Comparison of ENCODE assay signal across 1 cellular context in the genomic region with DNA sequence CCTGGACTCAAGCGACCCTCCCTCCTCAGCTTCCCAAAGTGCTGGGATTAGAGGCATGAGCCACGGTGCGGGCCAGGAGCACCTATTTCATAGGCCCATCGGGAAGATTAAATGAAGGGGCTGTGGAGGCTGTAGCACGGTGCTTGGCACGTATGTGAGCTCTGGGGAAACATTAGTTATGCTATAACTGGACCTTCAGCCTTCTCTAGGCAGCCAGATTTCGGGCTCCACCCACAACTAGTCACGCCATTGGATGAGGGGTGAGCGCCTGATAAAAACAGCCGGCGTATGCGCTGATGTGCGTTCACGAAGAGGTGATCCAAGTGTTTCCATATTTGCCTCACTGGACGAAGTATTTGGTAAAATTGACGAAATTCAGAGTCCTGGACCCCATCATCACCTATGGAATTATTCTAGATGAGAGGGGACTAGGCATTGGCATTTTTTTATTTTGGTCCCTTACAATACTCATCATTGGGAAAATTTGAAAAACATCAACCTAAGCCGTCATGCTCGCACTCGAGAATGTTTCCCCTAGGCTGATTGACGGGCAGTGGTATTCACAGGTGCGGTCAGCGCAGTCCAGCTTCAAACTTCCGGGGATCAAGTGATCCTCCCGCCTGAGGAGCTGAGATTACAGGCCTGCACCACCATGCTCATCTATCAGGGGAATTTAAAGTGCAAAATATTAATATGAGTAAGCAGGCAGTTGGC.
A peak's percentile ranks its signal among the peaks of the same experiment; 100 is the strongest.
TF ChIP-seq lines count a peak whose summit lies in the region.

No MANE protein-coding gene starts in this region.

TF ChIP-seq in K562, 482 proteins besides CTCF, POLR2A, EP300 and RAD21 (continues in another document):
- TF ChIP-seq SMARCA4 (IDR thresholded peaks at IDR 0.05): no peak
- no peak for TF ChIP-seq CHCHD3 (CRISPR knock-in tag; IDR thresholded peaks at IDR 0.05)
- no peak for TF ChIP-seq SAFB2 (IDR thresholded peaks at IDR 0.05; ENCODE audit: borderline replicate concordance, low read depth, low read length, severe bottlenecking)
- TF ChIP-seq ZFX (CRISPR knock-in tag; IDR thresholded peaks at IDR 0.05): 0 out of 2 replicates have a peak, but pooled peaks have one; percentile 25
- TF ChIP-seq, protein P1, sequence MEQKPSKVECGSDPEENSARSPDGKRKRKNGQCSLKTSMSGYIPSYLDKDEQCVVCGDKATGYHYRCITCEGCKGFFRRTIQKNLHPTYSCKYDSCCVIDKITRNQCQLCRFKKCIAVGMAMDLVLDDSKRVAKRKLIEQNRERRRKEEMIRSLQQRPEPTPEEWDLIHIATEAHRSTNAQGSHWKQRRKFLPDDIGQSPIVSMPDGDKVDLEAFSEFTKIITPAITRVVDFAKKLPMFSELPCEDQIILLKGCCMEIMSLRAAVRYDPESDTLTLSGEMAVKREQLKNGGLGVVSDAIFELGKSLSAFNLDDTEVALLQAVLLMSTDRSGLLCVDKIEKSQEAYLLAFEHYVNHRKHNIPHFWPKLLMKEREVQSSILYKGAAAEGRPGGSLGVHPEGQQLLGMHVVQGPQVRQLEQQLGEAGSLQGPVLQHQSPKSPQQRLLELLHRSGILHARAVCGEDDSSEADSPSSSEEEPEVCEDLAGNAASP (IDR thresholded peaks at IDR 0.05): no peak
- TF ChIP-seq HNRNPK (IDR thresholded peaks at IDR 0.05; ENCODE audit: low read depth, low read length, poor library complexity, severe bottlenecking): no peak
- TF ChIP-seq ZKSCAN8 (CRISPR knock-in tag; IDR thresholded peaks at IDR 0.05): no peak
- no peak for TF ChIP-seq NR2C1 (IDR thresholded peaks at IDR 0.05)
- TF ChIP-seq NR2C1 (tag; IDR thresholded peaks at IDR 0.05): no peak
- TF ChIP-seq, protein P2, sequence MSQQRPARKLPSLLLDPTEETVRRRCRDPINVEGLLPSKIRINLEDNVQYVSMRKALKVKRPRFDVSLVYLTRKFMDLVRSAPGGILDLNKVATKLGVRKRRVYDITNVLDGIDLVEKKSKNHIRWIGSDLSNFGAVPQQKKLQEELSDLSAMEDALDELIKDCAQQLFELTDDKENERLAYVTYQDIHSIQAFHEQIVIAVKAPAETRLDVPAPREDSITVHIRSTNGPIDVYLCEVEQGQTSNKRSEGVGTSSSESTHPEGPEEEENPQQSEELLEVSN (IDR thresholded peaks at IDR 0.05; ENCODE audit: borderline replicate concordance in 1 of 2, extremely low read depth in 1 of 2, insufficient read depth in 1 of 2, insufficient read length in 1 of 2, low read depth in 1 of 2, low read length in 1 of 2, poor library complexity in 1 of 2, severe bottlenecking in 1 of 2): peak in 1 of 2 experiments; percentile 39
- TF ChIP-seq GABPA (tag; conservative IDR thresholded peaks at IDR 0.05; ENCODE audit: low read depth): peak; percentile 41; the same call in 1 of the 2 replicates
- peak; percentile 49; the same call in 1 of the 2 replicates for TF ChIP-seq ETV5 (CRISPR knock-in tag; IDR thresholded peaks at IDR 0.05; ENCODE audit: low read depth)
- TF ChIP-seq CC2D1A (IDR thresholded peaks at IDR 0.05): peak; percentile 91
- peak; percentile 24; the same call in 1 of the 2 replicates for TF ChIP-seq CREM (IDR thresholded peaks at IDR 0.05; ENCODE audit: low read depth)
- TF ChIP-seq IRF2 (CRISPR knock-in tag; IDR thresholded peaks at IDR 0.05): no peak
- TF ChIP-seq YY1 (IDR thresholded peaks at IDR 0.05; ENCODE audit: borderline replicate concordance in 1 of 3, control insufficient read depth in 1 of 3, extremely low read depth in 1 of 3, insufficient read depth in 3 of 3, insufficient read length in 1 of 3, insufficient replicate concordance in 2 of 3, low read depth in 1 of 3, low read length in 2 of 3): no peak
- peak; percentile 57 for TF ChIP-seq ZEB2 (IDR thresholded peaks at IDR 0.05)
- no peak for TF ChIP-seq RB1 (IDR thresholded peaks at IDR 0.05; ENCODE audit: low read depth)
- TF ChIP-seq ETV1 (tag; conservative IDR thresholded peaks at IDR 0.05; ENCODE audit: low read depth): peak; percentile 71
- no peak for TF ChIP-seq GABPB2 (CRISPR knock-in tag; conservative IDR thresholded peaks at IDR 0.05)
- no peak for TF ChIP-seq FOS (IDR thresholded peaks at IDR 0.05; ENCODE audit: extremely low read depth, insufficient read length)
- no peak for TF ChIP-seq ZNF551 (CRISPR knock-in tag; IDR thresholded peaks at IDR 0.05)
- TF ChIP-seq ZBTB1 (CRISPR knock-in tag; IDR thresholded peaks at IDR 0.05; ENCODE audit: borderline replicate concordance, low read depth): no peak
- TF ChIP-seq TOE1 (IDR thresholded peaks at IDR 0.05; ENCODE audit: borderline replicate concordance): no peak
- no peak for TF ChIP-seq TOE1 (CRISPR knock-in tag; IDR thresholded peaks at IDR 0.05; ENCODE audit: borderline replicate concordance, low read depth)
- no peak for TF ChIP-seq CHD2 (IDR thresholded peaks at IDR 0.05; ENCODE audit: low read depth, low read length)
- TF ChIP-seq SRF (CRISPR knock-in tag; IDR thresholded peaks at IDR 0.05): no peak
- no peak for TF ChIP-seq KAT7 (CRISPR knock-in tag; IDR thresholded peaks at IDR 0.05; ENCODE audit: borderline replicate concordance)
- no peak for TF ChIP-seq SMARCC2 (IDR thresholded peaks at IDR 0.05; ENCODE audit: low read depth)
- peak; percentile 57 for TF ChIP-seq HNRNPLL (IDR thresholded peaks at IDR 0.05; ENCODE audit: low read depth, low read length, poor library complexity, severe bottlenecking)
- TF ChIP-seq TCF7 (IDR thresholded peaks at IDR 0.05; ENCODE audit: borderline replicate concordance): 0 out of 2 replicates have a peak, but pooled peaks have one; percentile 64
- TF ChIP-seq ZNF780A (CRISPR knock-in tag; IDR thresholded peaks at IDR 0.05): no peak
- TF ChIP-seq MCM5 (IDR thresholded peaks at IDR 0.05; ENCODE audit: low read depth): no peak
- TF ChIP-seq ARNT (IDR thresholded peaks at IDR 0.05): 0 out of 4 replicates have a peak, but pooled peaks of 1 of the 2 experiments have one; percentile 20
- no peak; the same call in 1 of the 2 replicates for TF ChIP-seq GATAD2A (IDR thresholded peaks at IDR 0.05)
- TF ChIP-seq ZNF76 (CRISPR knock-in tag; IDR thresholded peaks at IDR 0.05; ENCODE audit: borderline replicate concordance): no peak
- TF ChIP-seq PHF21A (IDR thresholded peaks at IDR 0.05; ENCODE audit: borderline replicate concordance, low read depth): peak; percentile 50; the same call in 1 of the 2 replicates
- no peak for TF ChIP-seq PREB (CRISPR knock-in tag; IDR thresholded peaks at IDR 0.05)
- TF ChIP-seq FOXK2 (conservative IDR thresholded peaks at IDR 0.05 in 1 of 2, IDR thresholded peaks at IDR 0.05 in 1 of 2; ENCODE audit: low read depth in 2 of 2): 0 out of 4 replicates have a peak, but pooled peaks of 1 of the 2 experiments have one; percentile 33
- TF ChIP-seq NELFE (IDR thresholded peaks at IDR 0.05; ENCODE audit: insufficient read depth, insufficient read length): no peak
- TF ChIP-seq NFXL1 (CRISPR knock-in tag; IDR thresholded peaks at IDR 0.05): no peak
- no peak for TF ChIP-seq NR3C1 (CRISPR knock-in tag; IDR thresholded peaks at IDR 0.05)
- no peak for TF ChIP-seq CREB3 (tag; conservative IDR thresholded peaks at IDR 0.05; ENCODE audit: low read depth)
- no peak for TF ChIP-seq MEF2D (tag; conservative IDR thresholded peaks at IDR 0.05; ENCODE audit: low read depth)
- no peak for TF ChIP-seq NR2C2 (CRISPR knock-in tag; IDR thresholded peaks at IDR 0.05)
- no peak for TF ChIP-seq NR2C2 (tag; IDR thresholded peaks at IDR 0.05)
- no peak for TF ChIP-seq SMARCA5 (IDR thresholded peaks at IDR 0.05)
- 0 out of 2 replicates have a peak, but pooled peaks have one; percentile 20 for TF ChIP-seq SUPT5H (IDR thresholded peaks at IDR 0.05)
- TF ChIP-seq, protein P3, sequence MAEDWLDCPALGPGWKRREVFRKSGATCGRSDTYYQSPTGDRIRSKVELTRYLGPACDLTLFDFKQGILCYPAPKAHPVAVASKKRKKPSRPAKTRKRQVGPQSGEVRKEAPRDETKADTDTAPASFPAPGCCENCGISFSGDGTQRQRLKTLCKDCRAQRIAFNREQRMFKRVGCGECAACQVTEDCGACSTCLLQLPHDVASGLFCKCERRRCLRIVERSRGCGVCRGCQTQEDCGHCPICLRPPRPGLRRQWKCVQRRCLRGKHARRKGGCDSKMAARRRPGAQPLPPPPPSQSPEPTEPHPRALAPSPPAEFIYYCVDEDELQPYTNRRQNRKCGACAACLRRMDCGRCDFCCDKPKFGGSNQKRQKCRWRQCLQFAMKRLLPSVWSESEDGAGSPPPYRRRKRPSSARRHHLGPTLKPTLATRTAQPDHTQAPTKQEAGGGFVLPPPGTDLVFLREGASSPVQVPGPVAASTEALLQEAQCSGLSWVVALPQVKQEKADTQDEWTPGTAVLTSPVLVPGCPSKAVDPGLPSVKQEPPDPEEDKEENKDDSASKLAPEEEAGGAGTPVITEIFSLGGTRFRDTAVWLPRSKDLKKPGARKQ (CRISPR knock-in tag; IDR thresholded peaks at IDR 0.05): no peak
- no peak for TF ChIP-seq BRF1 (IDR thresholded peaks at IDR 0.05; ENCODE audit: borderline replicate concordance, extremely low read depth, insufficient read length)
- TF ChIP-seq STAT5A (IDR thresholded peaks at IDR 0.05; ENCODE audit: borderline replicate concordance, low read length): no peak
- TF ChIP-seq, protein P4, sequence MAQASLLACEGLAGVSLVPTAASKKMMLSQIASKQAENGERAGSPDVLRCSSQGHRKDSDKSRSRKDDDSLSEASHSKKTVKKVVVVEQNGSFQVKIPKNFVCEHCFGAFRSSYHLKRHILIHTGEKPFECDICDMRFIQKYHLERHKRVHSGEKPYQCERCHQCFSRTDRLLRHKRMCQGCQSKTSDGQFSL (CRISPR knock-in tag; IDR thresholded peaks at IDR 0.05): no peak
- TF ChIP-seq, protein P4 (tag; IDR thresholded peaks at IDR 0.05): no peak
- no peak for TF ChIP-seq PHB2 (IDR thresholded peaks at IDR 0.05; ENCODE audit: low read depth)
- no peak for TF ChIP-seq ZNF445 (CRISPR knock-in tag; IDR thresholded peaks at IDR 0.05; ENCODE audit: low read depth)
- 0 out of 2 replicates have a peak, but pooled peaks have one; percentile 21 for TF ChIP-seq MAX (CRISPR knock-in tag; IDR thresholded peaks at IDR 0.05)
- peak; percentile 46 for TF ChIP-seq TBP (optimal IDR thresholded peaks at IDR 0.05; ENCODE audit: low read depth, low read length)
- no peak for TF ChIP-seq SAFB (IDR thresholded peaks at IDR 0.05; ENCODE audit: borderline replicate concordance, low read depth, low read length)
- TF ChIP-seq, protein P5, sequence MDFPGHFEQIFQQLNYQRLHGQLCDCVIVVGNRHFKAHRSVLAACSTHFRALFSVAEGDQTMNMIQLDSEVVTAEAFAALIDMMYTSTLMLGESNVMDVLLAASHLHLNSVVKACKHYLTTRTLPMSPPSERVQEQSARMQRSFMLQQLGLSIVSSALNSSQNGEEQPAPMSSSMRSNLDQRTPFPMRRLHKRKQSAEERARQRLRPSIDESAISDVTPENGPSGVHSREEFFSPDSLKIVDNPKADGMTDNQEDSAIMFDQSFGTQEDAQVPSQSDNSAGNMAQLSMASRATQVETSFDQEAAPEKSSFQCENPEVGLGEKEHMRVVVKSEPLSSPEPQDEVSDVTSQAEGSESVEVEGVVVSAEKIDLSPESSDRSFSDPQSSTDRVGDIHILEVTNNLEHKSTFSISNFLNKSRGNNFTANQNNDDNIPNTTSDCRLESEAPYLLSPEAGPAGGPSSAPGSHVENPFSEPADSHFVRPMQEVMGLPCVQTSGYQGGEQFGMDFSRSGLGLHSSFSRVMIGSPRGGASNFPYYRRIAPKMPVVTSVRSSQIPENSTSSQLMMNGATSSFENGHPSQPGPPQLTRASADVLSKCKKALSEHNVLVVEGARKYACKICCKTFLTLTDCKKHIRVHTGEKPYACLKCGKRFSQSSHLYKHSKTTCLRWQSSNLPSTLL (IDR thresholded peaks at IDR 0.05): peak; percentile 88
- peak; percentile 61 for TF ChIP-seq MEIS2 (IDR thresholded peaks at IDR 0.05; ENCODE audit: partially characterized antibody)
- TF ChIP-seq PBX2 (CRISPR knock-in tag; IDR thresholded peaks at IDR 0.05; ENCODE audit: low read depth): 0 out of 2 replicates have a peak, but pooled peaks have one; percentile 51
- no peak for TF ChIP-seq PBX2 (tag; conservative IDR thresholded peaks at IDR 0.05; ENCODE audit: low read depth)
